Comparison of ENCODE assay signal across 26 cellular contexts in the genomic region with DNA sequence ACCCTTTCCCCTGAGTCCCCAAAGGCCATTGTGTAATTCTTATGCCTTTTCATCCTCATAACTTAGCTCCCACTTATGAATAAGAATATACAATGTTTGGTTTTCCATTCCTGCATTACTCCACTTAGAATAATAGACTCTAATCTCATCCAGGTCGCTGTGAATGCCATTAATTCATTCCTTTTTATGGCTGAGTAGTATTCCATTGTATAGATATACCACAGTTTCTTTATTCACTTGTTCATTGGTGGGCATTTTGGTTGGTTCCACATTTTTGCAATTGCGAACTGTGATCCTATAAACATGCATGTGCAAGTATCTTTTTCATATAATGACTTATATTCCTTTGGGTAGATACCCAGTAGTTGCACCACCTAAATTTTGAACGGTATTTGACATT.
"Had no signal": no experiment of that assay in that cellular context is flagged by ENCODE, and none has a peak within 500 bp of the region (broad histone marks: within the 10 kb centered on the region; RNA-seq: fewer than 3 reads in every experiment).

No MANE protein-coding gene starts in this region.

- H3K36me3 Mint-ChIP-seq: stimulated activated effector memory CD8-positive, alpha-beta T cell treated with anti-CD3 and anti-CD28 coated beads, Interleukin-12 subunit alpha, Interleukin-12 subunit beta, amount 100 ng/mL, for 72 hours; stimulated activated memory B cell treated with anti-CD40 and anti-IgM and Interleukin-4, amounts not matched to agents 10 μg/mL and 1 μg/mL and 100 μg/mL, for 72 hours; stimulated activated naive B cell treated with anti-CD40 and anti-IgM and Interleukin-4, amounts not matched to agents 10 μg/mL and 1 μg/mL and 100 μg/mL, for 72 hours had no signal

- H3K4me3 Mint-ChIP-seq: stimulated activated effector memory CD8-positive, alpha-beta T cell treated with anti-CD3 and anti-CD28 coated beads, Interleukin-12 subunit alpha, Interleukin-12 subunit beta, amount 100 ng/mL, for 72 hours; stimulated activated memory B cell treated with anti-CD40 and anti-IgM and Interleukin-4, amounts not matched to agents 10 μg/mL and 1 μg/mL and 100 μg/mL, for 72 hours; stimulated activated naive B cell treated with anti-CD40 and anti-IgM and Interleukin-4, amounts not matched to agents 10 μg/mL and 1 μg/mL and 100 μg/mL, for 72 hours; stimulated activated naive CD8-positive, alpha-beta T cell treated with anti-CD3 and anti-CD28 coated beads, Interleukin-15, Interleukin-2, amounts not matched to agents 100 ng/mL and 50 ng/mL, for 24 hours; type B pancreatic cell had no signal

- DNase-seq: stimulated activated CD4-positive, alpha-beta T cell treated with anti-CD3 and anti-CD28 coated beads, Interleukin-2, amount 100 ng/mL, for 48 hours; stimulated activated CD4-positive, alpha-beta T cell treated with anti-CD3 and anti-CD28 coated beads, Interleukin-4, amount 100 ng/mL, for 1 hour; stimulated activated CD4-positive, alpha-beta T cell treated with anti-CD3 and anti-CD28 coated beads, Interleukin-4, amount 100 ng/mL, for 24 hours; stimulated activated CD4-positive, alpha-beta T cell treated with anti-CD3 and anti-CD28 coated beads, Interleukin-4, amount 100 ng/mL, for 4 hours; stimulated activated CD8-positive, alpha-beta memory T cell treated with anti-CD3 and anti-CD28 coated beads, Interleukin-4, amount 100 ng/mL, for 48 hours; stimulated activated naive B cell treated with anti-CD40 and anti-IgM and Interleukin-4, amounts not matched to agents 10 μg/mL and 1 μg/mL and 100 μg/mL, for 72 hours; stimulated activated naive CD4-positive, alpha-beta T cell; stimulated activated naive CD4-positive, alpha-beta T cell treated with Interleukin-2 at 50 U/mL for 16 hours; stimulated activated naive CD8-positive, alpha-beta T cell treated with anti-CD3 and anti-CD28 coated beads, Interleukin-15, Interleukin-2, amounts not matched to agents 100 U/mL and 50 U/mL, for 24 hours; stomach; substantia nigra; testis; thyroid gland; tibial artery; transverse colon; upper lobe of left lung; upper lobe of right lung; uterus had no signal

- H3K36me3 ChIP-seq: stomach, suprapubic skin, thoracic aorta, thyroid gland, tibial artery, tibial nerve, transverse colon, upper lobe of left lung, upper lobe of right lung, uterus, vagina had no signal

- H3K27me3 ChIP-seq: stomach, suprapubic skin, testis, thyroid gland, tibial artery, tibial nerve, transverse colon, upper lobe of left lung, upper lobe of right lung, uterus, vagina had no signal

- H3K27ac Mint-ChIP-seq: stimulated activated effector memory CD8-positive, alpha-beta T cell treated with anti-CD3 and anti-CD28 coated beads, Interleukin-12 subunit alpha, Interleukin-12 subunit beta, amount 100 ng/mL, for 72 hours; stimulated activated memory B cell treated with anti-CD40 and anti-IgM and Interleukin-4, amounts not matched to agents 10 μg/mL and 1 μg/mL and 100 μg/mL, for 72 hours; stimulated activated naive B cell treated with anti-CD40 and anti-IgM and Interleukin-4, amounts not matched to agents 10 μg/mL and 1 μg/mL and 100 μg/mL, for 72 hours; stimulated activated naive CD8-positive, alpha-beta T cell treated with anti-CD3 and anti-CD28 coated beads, Interleukin-15, Interleukin-2, amounts not matched to agents 100 ng/mL and 50 ng/mL, for 24 hours; type B pancreatic cell had no signal

- H3K4me3 ChIP-seq: stomach, suprapubic skin, testis, thoracic aorta, thyroid gland, tibial artery, tibial nerve, transverse colon, upper lobe of left lung, upper lobe of right lung, uterus, vagina had no signal

- H3K9me3 ChIP-seq: suprapubic skin, testis, thoracic aorta, thyroid gland, tibial artery, transverse colon, upper lobe of left lung, upper lobe of right lung, uterus, vagina had no signal

- H3K27ac ChIP-seq: stomach, suprapubic skin, testis, thoracic aorta, thyroid gland, tibial artery, tibial nerve, transverse colon, upper lobe of left lung, upper lobe of right lung, uterus, vagina had no signal

- H3K27me3 Mint-ChIP-seq: stimulated activated memory B cell treated with anti-CD40 and anti-IgM and Interleukin-4, amounts not matched to agents 10 μg/mL and 1 μg/mL and 100 μg/mL, for 72 hours; stimulated activated naive B cell treated with anti-CD40 and anti-IgM and Interleukin-4, amounts not matched to agents 10 μg/mL and 1 μg/mL and 100 μg/mL, for 72 hours; stimulated activated naive CD8-positive, alpha-beta T cell treated with anti-CD3 and anti-CD28 coated beads, Interleukin-15, Interleukin-2, amounts not matched to agents 100 ng/mL and 50 ng/mL, for 24 hours; type B pancreatic cell had no signal

- ATAC-seq: stimulated activated effector memory CD8-positive, alpha-beta T cell treated with anti-CD3 and anti-CD28 coated beads, Interleukin-12 subunit alpha, Interleukin-12 subunit beta, amount 100 ng/mL, for 72 hours; stimulated activated memory B cell treated with anti-CD40 and anti-IgM and Interleukin-4, amounts not matched to agents 10 μg/mL and 1 μg/mL and 100 μg/mL, for 72 hours; stimulated activated naive B cell treated with anti-CD40 and anti-IgM and Interleukin-4, amounts not matched to agents 10 μg/mL and 1 μg/mL and 100 μg/mL, for 72 hours; stimulated activated naive CD8-positive, alpha-beta T cell treated with anti-CD3 and anti-CD28 coated beads, Interleukin-15, Interleukin-2, amounts not matched to agents 100 U/mL and 50 U/mL, for 24 hours; upper lobe of right lung had no signal

- H3K4me1 ChIP-seq: stomach, testis, thyroid gland, tibial artery, transverse colon, upper lobe of left lung, upper lobe of right lung, uterus had no signal

- H3K4me1 Mint-ChIP-seq: stimulated activated effector memory CD8-positive, alpha-beta T cell treated with anti-CD3 and anti-CD28 coated beads, Interleukin-12 subunit alpha, Interleukin-12 subunit beta, amount 100 ng/mL, for 72 hours; stimulated activated memory B cell treated with anti-CD40 and anti-IgM and Interleukin-4, amounts not matched to agents 10 μg/mL and 1 μg/mL and 100 μg/mL, for 72 hours; stimulated activated naive B cell treated with anti-CD40 and anti-IgM and Interleukin-4, amounts not matched to agents 10 μg/mL and 1 μg/mL and 100 μg/mL, for 72 hours had no signal
